In genomic region chr22:36065775-36066544, GRCh38 we compare ENCODE assay signal across 8 cellular contexts. TPM values are rescaled to one million over a fixed set of nuclear protein-coding genes. Genes with fewer than 3 reads are reported as not detected.
DNase-seq lines count a peak whose midpoint lies in the region; ATAC-seq, FAIRE-seq and TF ChIP-seq lines count a peak whose summit lies in the region.

No MANE protein-coding gene starts in this region.

- H3K9me3 ChIP-seq in iPS-15b (ENCODE audit: control insufficient read depth, insufficient read depth, low read length) (no peaks in the 10 kb centered on the region), gastrocnemius medialis (no peaks in the 10 kb centered on the region)

- in situ Hi-C loops in T47D (cut with HindIII; ENCODE audit: low pct_unique_long_range_greater_than_20kb, low sequenced_read_pairs) (no loop called here), gastrocnemius medialis (cut with MboI; ENCODE audit: low sequenced_read_pairs in 4 of 4) (loop anchor here (5.0 to 10.0 kb wide), 3 partner anchors 56 to 131 kb away; no protein-coding TSS in a partner anchor)

- peak; percentile 4 for FAIRE-seq in GM19239 (lab: Jason Lieb, UNC)

- H3K4me1 ChIP-seq in iPS-15b (ENCODE audit: control insufficient read depth, insufficient read depth, low read length) = no peaks in the 10 kb centered on the region
- peaks cover 0 to 5% of the 10 kb centered on the region in 2 donors for H3K4me1 ChIP-seq in gastrocnemius medialis

- peak; percentile 100 for TF ChIP-seq CTCF in 22Rv1 (IDR thresholded peaks at IDR 0.05)
- TF ChIP-seq CTCF in VCaP (conservative IDR thresholded peaks at IDR 0.05) = peak; percentile 99
- TF ChIP-seq CTCF in gastrocnemius medialis (IDR thresholded peaks at IDR 0.05 in 4 of 5, conservative IDR thresholded peaks at IDR 0.05 in 1 of 5) = peak; percentile 99 to 100 (median 100)

- no peak for TF ChIP-seq POLR2A in gastrocnemius medialis (IDR thresholded peaks at IDR 0.05)

- intact Hi-C loops in gastrocnemius medialis (cut with DNase I; ENCODE audit: low total_unique reads) = loop anchor here (1.0 to 5.0 kb wide), 5 partner anchors 37 to 439 kb away; no protein-coding TSS in a partner anchor

- DNase-seq in GM19239 (ENCODE audit: insufficient read length, low spot score) (peak; percentile 39), NCI-H2171 treated with DMSO at 0.1 percent for 48 hours (lab: John Stamatoyannopoulos, UW) (peak; percentile 96), T47D (ENCODE audit: low read depth in 1 of 2, low spot score in 1 of 2) (peak; percentile 44 to 89), gastrocnemius medialis (peak; percentile 61 to 85)

- peak overlapping the region; percentile 67 for H3K4me3 ChIP-seq in iPS-15b (ENCODE audit: low read depth, low read length)
- H3K4me3 ChIP-seq in gastrocnemius medialis = peak overlapping the region; percentile 60 to 71 (median 63)

- H3K27me3 ChIP-seq in iPS-15b (ENCODE audit: control insufficient read depth, insufficient read depth, low read length) = peaks cover 2% of the 10 kb centered on the region
- H3K27me3 ChIP-seq in gastrocnemius medialis = no peaks in the 10 kb centered on the region

- peak overlapping the region; percentile 67 for H3K9ac ChIP-seq in iPS-15b (ENCODE audit: low read depth, low read length)

- H3K27ac ChIP-seq in 22Rv1 (peak overlapping the region; percentile 52), VCaP (peak overlapping the region; percentile 74), gastrocnemius medialis (peak overlapping the region; percentile 76 to 82 (median 79))

- ATAC-seq in gastrocnemius medialis = peak; percentile 89 to 93
- ATAC-seq in HG03432 (IDR thresholded peaks at IDR 0.05; ENCODE audit: unreplicated experiment) = no peak

- no peaks in the 10 kb centered on the region for H3K36me3 ChIP-seq in iPS-15b (ENCODE audit: control insufficient read depth, insufficient read depth, low read length)
- H3K36me3 ChIP-seq in gastrocnemius medialis = no peaks in the 10 kb centered on the region

RNA-seq across cellular contexts. Expression of gene RBFOX2, which starts 37.3 kb away (rescaled TPM):
- 10 to 100 TPM; 26.0 to 32.1 (median 28.6) TPM for total RNA-seq in gastrocnemius medialis

Comparison
In these comparisons a context has a peak if more than half of its experiments do, and no peak if none do; other contexts are left out.
1. DNase-seq: peak in every context shown above with its lines; median percentile 96 in NCI-H2171 treated with DMSO at 0.1 percent for 48 hours; 73 in gastrocnemius medialis; 66 in T47D; 39 in GM19239.